Comparison of ENCODE assay signal across 21 cellular contexts in genomic region chr16:85259831-85260165, GRCh38.
DNase-seq lines count a peak whose midpoint lies in the region; ATAC-seq and TF ChIP-seq lines count a peak whose summit lies in the region.
"Had no signal": no experiment of that assay in that cellular context is flagged by ENCODE, and none has a peak within 500 bp of the region (broad histone marks: within the 10 kb centered on the region; RNA-seq: fewer than 3 reads in every experiment).

No MANE protein-coding gene starts in this region.

- no peak overlapping the region for H3K4me3 ChIP-seq in NT2/D1 (ENCODE audit: insufficient read length, low read depth)
- no peak overlapping the region for H3K4me3 ChIP-seq in ectodermal cell (ENCODE audit: insufficient read depth, low read depth, low read length)

- DNase-seq in NAMALWA (ENCODE audit: low spot score) (peak; percentile 77), NT2/D1 (ENCODE audit: low read depth, low spot score) (no peak), nephron progenitor cell (peak; percentile 51), KG1 (lab: John Stamatoyannopoulos, UW) (no peak), NCI-H510A (lab: John Stamatoyannopoulos, UW) (no peak), DMS153 (lab: John Stamatoyannopoulos, UW) (no peak)
- DNase-seq: CD4-positive, CD25-positive, alpha-beta regulatory T cell; COR-L47; DMS53; EL; H7; HFFc6; MV-4-11; NCI-H1436; NCI-H2029; NCI-H446 had no signal

- no peak overlapping the region for H3K4me3 Mint-ChIP-seq in nephron progenitor cell
- H3K4me3 Mint-ChIP-seq: CD4-positive, CD25-positive, alpha-beta regulatory T cell; HFFc6 had no signal

- H3K9ac ChIP-seq in NT2/D1 (ENCODE audit: insufficient read length, low read depth), result peak overlapping the region; percentile 26
- H3K9ac ChIP-seq: KMS-11 had no signal

- no peaks in the 10 kb centered on the region for H3K9me3 Mint-ChIP-seq in nephron progenitor cell
- H3K9me3 Mint-ChIP-seq: CD4-positive, CD25-positive, alpha-beta regulatory T cell; HFFc6 had no signal

- H3K27me3 Mint-ChIP-seq in nephron progenitor cell (ENCODE audit: low read depth, poor library complexity), result peaks cover 22% of the 10 kb centered on the region

- peak overlapping the region; percentile 71 for H3K27ac ChIP-seq in ectodermal cell (ENCODE audit: insufficient read depth, low read depth, low read length, poor library complexity, severe bottlenecking)
- H3K27ac ChIP-seq: KMS-11 had no signal

- no peak for TF ChIP-seq CTCF in nephron progenitor cell (IDR thresholded peaks at IDR 0.05)

- H3K27ac Mint-ChIP-seq in nephron progenitor cell, result no peak overlapping the region
- H3K27ac Mint-ChIP-seq: CD4-positive, CD25-positive, alpha-beta regulatory T cell; HFFc6 had no signal

- peaks cover 22% of the 10 kb centered on the region for H3K4me1 ChIP-seq in NT2/D1 (ENCODE audit: insufficient read depth, insufficient read length)
- H3K4me1 ChIP-seq in ectodermal cell (ENCODE audit: control insufficient read depth, insufficient read depth, low read length), result peaks cover 31% of the 10 kb centered on the region

- 71 to 73% methylated on average over 9 of the region's 9 CpGs for WGBS in ectodermal cell, 2 experiments

- no peaks in the 10 kb centered on the region for H3K36me3 Mint-ChIP-seq in nephron progenitor cell (ENCODE audit: low read depth)
- H3K36me3 Mint-ChIP-seq: CD4-positive, CD25-positive, alpha-beta regulatory T cell had no signal

- H3K9me3 ChIP-seq in NT2/D1 (ENCODE audit: insufficient read depth, low read length) (no peaks in the 10 kb centered on the region), ectodermal cell (ENCODE audit: control insufficient read depth, low read length) (no peaks in the 10 kb centered on the region)

- H3K27me3 ChIP-seq in NT2/D1 (ENCODE audit: insufficient read depth, insufficient read length) (no peaks in the 10 kb centered on the region), ectodermal cell (ENCODE audit: control insufficient read depth, insufficient read depth, low read length, poor library complexity, severe bottlenecking) (no peaks in the 10 kb centered on the region)

- H3K36me3 ChIP-seq in NT2/D1 (ENCODE audit: insufficient read depth, insufficient read length, low read length) (peaks cover under 1% of the 10 kb centered on the region), ectodermal cell (ENCODE audit: control insufficient read depth, insufficient read depth, low read length) (no peaks in the 10 kb centered on the region)

- ATAC-seq in HG03571 (IDR thresholded peaks at IDR 0.05; ENCODE audit: unreplicated experiment), result no peak
- ATAC-seq: HepG2, Panc1 had no signal

- H3K4me1 Mint-ChIP-seq in nephron progenitor cell, result peaks cover 46% of the 10 kb centered on the region

Comparison
In these comparisons a context has a peak if more than half of its experiments do, and no peak if none do; other contexts are left out.
1. DNase-seq: peak in NAMALWA (single experiment) and nephron progenitor cell (single experiment); none in NT2/D1 (single experiment), KG1 (single experiment), NCI-H510A (single experiment) and DMS153 (single experiment).